ENCODE assay signal across 7 cellular contexts in the genomic region with DNA sequence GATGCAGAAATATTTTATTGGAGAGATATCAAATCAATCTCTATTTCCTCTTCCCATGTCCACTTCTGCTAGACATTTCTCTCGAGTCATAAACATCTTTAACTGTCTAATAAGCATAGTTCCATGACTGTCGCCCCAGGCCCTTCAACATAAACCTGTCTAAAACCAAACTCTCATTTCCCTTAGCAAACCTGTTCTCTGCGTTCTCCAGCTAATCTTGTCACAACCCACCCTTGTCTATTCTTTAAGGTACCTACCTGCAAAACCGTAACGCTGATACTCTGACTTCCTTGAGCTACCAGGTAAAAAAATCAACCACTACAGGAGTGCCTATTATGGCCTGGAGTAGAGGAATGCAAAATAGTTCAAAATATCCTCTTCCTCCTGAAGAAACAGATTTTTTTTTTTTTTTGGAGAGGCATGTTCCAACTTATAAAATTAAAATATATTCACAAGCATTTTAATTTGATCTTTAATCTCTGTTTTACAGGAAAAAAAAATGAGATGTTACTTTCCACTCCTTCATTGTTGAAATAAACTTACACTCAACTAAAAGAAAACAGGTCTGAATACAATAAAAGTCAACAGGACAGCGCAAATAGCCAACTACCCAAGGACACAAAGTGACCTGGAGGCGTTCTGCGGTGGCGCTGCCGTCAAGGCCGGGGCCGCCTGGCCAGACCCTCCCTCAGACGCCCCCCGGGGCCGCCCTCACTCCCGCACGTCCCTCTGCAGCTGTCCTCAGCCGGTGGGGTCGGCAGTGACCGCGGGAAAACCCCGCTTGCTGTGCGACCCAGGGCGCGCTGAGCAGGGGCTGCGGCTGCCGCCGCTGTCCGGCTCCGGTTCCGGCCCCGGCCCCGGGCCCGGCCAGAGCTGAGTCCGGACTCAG. TPM values are rescaled to one million over a fixed set of nuclear protein-coding genes. Genes with fewer than 3 reads are reported as not detected.
DNase-seq lines count a peak whose midpoint lies in the region; ATAC-seq and TF ChIP-seq lines count a peak whose summit lies in the region.

No MANE protein-coding gene starts in this region.

- peaks cover 44% of the 10 kb centered on the region for H3K79me2 ChIP-seq in neural cell (replicated peaks; ENCODE audit: insufficient read depth, low read length)

- H3K4me3 ChIP-seq in neural cell (ENCODE audit: low read length): peak overlapping the region; percentile 90

- no peaks in the 10 kb centered on the region for H3K27me3 ChIP-seq in neural cell (ENCODE audit: insufficient read depth, low read depth, low read length)

- no peaks in the 10 kb centered on the region for H3K27me3 Mint-ChIP-seq in T-cell

- CTCF ChIA-PET in T-cell (lab: Charles Lee): interaction anchor here (0.7 to 2.1 kb wide), 3 partner anchors 11 to 83 kb away, joined by 3 to 7 read pairs (median 6); no protein-coding TSS in a partner anchor

- H3K27ac ChIP-seq in neural cell (ENCODE audit: low read length): peak overlapping the region; percentile 75

- H3K4me3 Mint-ChIP-seq in T-cell: peak overlapping the region; percentile 93 to 98 (median 94)

- H3K9me3 Mint-ChIP-seq in T-cell: peaks cover 0 to 18% (median 4%) of the 10 kb centered on the region in 3 donors

- peaks cover 8% of the 10 kb centered on the region for H3K9me3 ChIP-seq in neural cell (ENCODE audit: low read length)

- peaks cover 29% of the 10 kb centered on the region for H3K36me3 Mint-ChIP-seq in T-cell

- H3K36me3 ChIP-seq in neural cell (ENCODE audit: insufficient read depth, low read length): peaks cover 7% of the 10 kb centered on the region

- H3K4me2 ChIP-seq in neural cell (ENCODE audit: low read length): peak overlapping the region; percentile 79

- POLR2A ChIA-PET in T-cell (lab: Charles Lee): interaction anchor here (0.5 to 1.7 kb wide), 5 partner anchors 10 to 846 kb away, joined by 3 to 8 read pairs (median 3); no protein-coding TSS in a partner anchor

- TF ChIP-seq EP300 in neural cell (conservative IDR thresholded peaks at IDR 0.05; ENCODE audit: poor library complexity, severe bottlenecking): no peak

- peak overlapping the region; percentile 59 to 77 for H3K27ac Mint-ChIP-seq in T-cell

- peaks cover 37 to 57% (median 57%) of the 10 kb centered on the region in 3 donors for H3K4me1 Mint-ChIP-seq in T-cell

- DNase-seq in GDM1 (lab: John Stamatoyannopoulos, UW) (peak; percentile 9), T-cell (peak in 2 of 34 experiments; percentile 1), MV-4-11 (lab: John Stamatoyannopoulos, UW) (no peak)

- ATAC-seq in GM19452 (IDR thresholded peaks at IDR 0.05; ENCODE audit: unreplicated experiment): peak; percentile 17
- ATAC-seq in HG03442 (IDR thresholded peaks at IDR 0.05; ENCODE audit: unreplicated experiment): peak; percentile 9
- ATAC-seq in T-cell (replicated peaks in 1 of 4): peak in 1 of 4 experiments; percentile 1
- peak; percentile 1 for ATAC-seq in esophagus mucosa

- no peaks in the 10 kb centered on the region for H4K20me1 ChIP-seq in neural cell (ENCODE audit: insufficient read depth)

- no peaks in the 10 kb centered on the region for H3K9me2 ChIP-seq in neural cell (ENCODE audit: insufficient read depth, low read length)

- TF ChIP-seq RAD21 in neural cell (conservative IDR thresholded peaks at IDR 0.05): no peak

- no peak for TF ChIP-seq CTCF in neural cell (IDR thresholded peaks at IDR 0.05; ENCODE audit: poor library complexity, severe bottlenecking)

- H3F3A ChIP-seq in neural cell (ENCODE audit: insufficient read depth, low read length, poor library complexity, severe bottlenecking): peaks cover 3% of the 10 kb centered on the region

- H2AFZ ChIP-seq in neural cell (ENCODE audit: low read depth, low read length): peak overlapping the region; percentile 65

- H3K9ac ChIP-seq in neural cell (ENCODE audit: low read length): peak overlapping the region; percentile 80

TF ChIP-seq in neural cell, 6 proteins besides CTCF, POLR2A, EP300 and RAD21:
- TF ChIP-seq TAF1 (IDR thresholded peaks at IDR 0.05; ENCODE audit: low read depth) (no peak), POLR2AphosphoS5 (IDR thresholded peaks at IDR 0.05) (no peak), SMC3 (conservative IDR thresholded peaks at IDR 0.05; ENCODE audit: poor library complexity) (no peak), EZH2 (IDR thresholded peaks at IDR 0.05; ENCODE audit: borderline replicate concordance, insufficient read depth, low read length, poor library complexity, severe bottlenecking) (no peak), MXI1 (conservative IDR thresholded peaks at IDR 0.05; ENCODE audit: poor library complexity, severe bottlenecking) (no peak)
- TF ChIP-seq, protein P1, sequence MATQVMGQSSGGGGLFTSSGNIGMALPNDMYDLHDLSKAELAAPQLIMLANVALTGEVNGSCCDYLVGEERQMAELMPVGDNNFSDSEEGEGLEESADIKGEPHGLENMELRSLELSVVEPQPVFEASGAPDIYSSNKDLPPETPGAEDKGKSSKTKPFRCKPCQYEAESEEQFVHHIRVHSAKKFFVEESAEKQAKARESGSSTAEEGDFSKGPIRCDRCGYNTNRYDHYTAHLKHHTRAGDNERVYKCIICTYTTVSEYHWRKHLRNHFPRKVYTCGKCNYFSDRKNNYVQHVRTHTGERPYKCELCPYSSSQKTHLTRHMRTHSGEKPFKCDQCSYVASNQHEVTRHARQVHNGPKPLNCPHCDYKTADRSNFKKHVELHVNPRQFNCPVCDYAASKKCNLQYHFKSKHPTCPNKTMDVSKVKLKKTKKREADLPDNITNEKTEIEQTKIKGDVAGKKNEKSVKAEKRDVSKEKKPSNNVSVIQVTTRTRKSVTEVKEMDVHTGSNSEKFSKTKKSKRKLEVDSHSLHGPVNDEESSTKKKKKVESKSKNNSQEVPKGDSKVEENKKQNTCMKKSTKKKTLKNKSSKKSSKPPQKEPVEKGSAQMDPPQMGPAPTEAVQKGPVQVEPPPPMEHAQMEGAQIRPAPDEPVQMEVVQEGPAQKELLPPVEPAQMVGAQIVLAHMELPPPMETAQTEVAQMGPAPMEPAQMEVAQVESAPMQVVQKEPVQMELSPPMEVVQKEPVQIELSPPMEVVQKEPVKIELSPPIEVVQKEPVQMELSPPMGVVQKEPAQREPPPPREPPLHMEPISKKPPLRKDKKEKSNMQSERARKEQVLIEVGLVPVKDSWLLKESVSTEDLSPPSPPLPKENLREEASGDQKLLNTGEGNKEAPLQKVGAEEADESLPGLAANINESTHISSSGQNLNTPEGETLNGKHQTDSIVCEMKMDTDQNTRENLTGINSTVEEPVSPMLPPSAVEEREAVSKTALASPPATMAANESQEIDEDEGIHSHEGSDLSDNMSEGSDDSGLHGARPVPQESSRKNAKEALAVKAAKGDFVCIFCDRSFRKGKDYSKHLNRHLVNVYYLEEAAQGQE (IDR thresholded peaks at IDR 0.05; ENCODE audit: borderline replicate concordance): no peak

RNA-seq across cellular contexts. Expression of a gene that starts 0.8 kb away (rescaled TPM):
- 10 to 100 TPM; 16.2 to 26.9 (median 25.6) TPM for total RNA-seq in T-cell
- 13.4 TPM for total RNA-seq in esophagus mucosa
- 20.1 and 61.6 TPM in 2 replicates for polyA plus RNA-seq in neural cell
- 24.3 and 31.6 TPM in 2 replicates for polyA minus RNA-seq in neural cell

RNA-seq across cellular contexts. Expression of a gene that starts 0.9 kb away (rescaled TPM):
- total RNA-seq in T-cell: 10 to 100 TPM; 18.3 to 41.3 (median 26.7) TPM
- total RNA-seq in esophagus mucosa: 13.4 TPM
- 13.0 and 14.9 TPM in 2 replicates for polyA plus RNA-seq in neural cell
- 18.3 and 22.0 TPM in 2 replicates for polyA minus RNA-seq in neural cell

RNA-seq across cellular contexts. Expression of a gene that starts 58.7 kb away (rescaled TPM):
- total RNA-seq in T-cell: 1 to 10 TPM; 2.9 to 5.6 (median 4.3) TPM
- 0.24 TPM for total RNA-seq in esophagus mucosa
- 41.3 and 46.3 TPM in 2 replicates for polyA plus RNA-seq in neural cell
- polyA minus RNA-seq in neural cell: 111 and 120 TPM in 2 replicates
